Comparison of ENCODE assay signal across 8 cellular contexts in the genomic region with DNA sequence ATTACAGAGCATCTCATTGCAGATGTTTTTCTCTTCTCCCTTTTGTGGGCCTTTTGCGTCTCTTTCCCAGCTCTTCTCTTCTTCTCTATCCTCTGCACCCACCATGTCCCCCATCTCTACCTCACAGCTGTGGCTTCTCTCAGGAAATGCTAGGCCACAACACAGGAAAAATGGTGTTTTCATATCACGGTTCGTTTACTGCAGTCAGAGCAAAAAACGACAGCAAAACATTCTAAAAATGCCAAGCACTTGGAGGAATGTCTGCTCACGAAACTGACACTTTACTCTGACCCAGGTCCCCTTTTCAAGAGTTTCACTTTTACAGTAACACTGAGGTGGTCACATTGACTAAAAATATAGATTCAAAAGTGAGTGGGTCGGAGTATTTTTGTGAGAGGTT.
DNase-seq lines count a peak whose midpoint lies in the region; ATAC-seq and TF ChIP-seq lines count a peak whose summit lies in the region.

No MANE protein-coding gene starts in this region.

- H3K36me3 ChIP-seq in KMS-11 (ENCODE audit: insufficient read depth) = no peaks in the 10 kb centered on the region

- no peak overlapping the region for H2AFZ ChIP-seq in KMS-11 (ENCODE audit: low read depth)

- no peak overlapping the region for H3K4me3 ChIP-seq in KMS-11 (IDR thresholded peaks at IDR 0.05; ENCODE audit: insufficient read depth, low read depth, low read length)

- ATAC-seq in GM18520 (IDR thresholded peaks at IDR 0.05; ENCODE audit: unreplicated experiment) (peak; percentile 91), GM21786 (IDR thresholded peaks at IDR 0.05; ENCODE audit: unreplicated experiment) (peak; percentile 93), SK-N-SH treated with all-trans-retinoic acid at 6 μM for 48 hours (no peak)

- H3K79me2 ChIP-seq in KMS-11 (ENCODE audit: insufficient read depth, low read depth) = no peaks in the 10 kb centered on the region

- no peaks in the 10 kb centered on the region for H3K27me3 ChIP-seq in KMS-11 (ENCODE audit: insufficient read depth, low read depth)

- H3K27me3 Mint-ChIP-seq in mesothelial cell of epicardium (ENCODE audit: low read depth) = no peaks in the 10 kb centered on the region

- in situ Hi-C loops in ACHN (cut with HindIII; ENCODE audit: low pct_ligation_motif_present, low pct_unique_long_range_greater_than_20kb, low sequenced_read_pairs) = no loop called here

- H3K27ac Mint-ChIP-seq in mesothelial cell of epicardium = peak overlapping the region; percentile 94

- DNase-seq in mesothelial cell of epicardium (ENCODE audit: low spot score in 2 of 2, unreplicated experiment in 2 of 2) (no peak), ACHN (no peak), HPDE6-E6E7 (ENCODE audit: extremely low spot score) (no peak)
- DNase-seq in activated effector memory CD4-positive, alpha-beta T cell treated with anti-CD3 and anti-CD28 coated beads, Interleukin-2, amount 50 U/mL, for 16 hours = no peak

- peak overlapping the region; percentile 54 for H3K4me2 ChIP-seq in KMS-11

- peaks cover 69% of the 10 kb centered on the region for H3K4me1 Mint-ChIP-seq in mesothelial cell of epicardium

- H4K20me1 ChIP-seq in KMS-11 (ENCODE audit: insufficient read depth) = no peaks in the 10 kb centered on the region

- no peaks in the 10 kb centered on the region for H3K9me3 Mint-ChIP-seq in mesothelial cell of epicardium

- no peak overlapping the region for H3K4me3 Mint-ChIP-seq in mesothelial cell of epicardium

- peak overlapping the region; percentile 22; the same call in 1 of the 2 replicates for H3K9ac ChIP-seq in KMS-11

- peaks cover 22% of the 10 kb centered on the region for H3K4me1 ChIP-seq in KMS-11 (ENCODE audit: low read depth, poor library complexity, severe bottlenecking)

- peak overlapping the region; percentile 19; the same call in 1 of the 2 replicates for H3K27ac ChIP-seq in KMS-11

- H3K36me3 Mint-ChIP-seq in mesothelial cell of epicardium = no peaks in the 10 kb centered on the region

- TF ChIP-seq CTCF in KMS-11 (conservative IDR thresholded peaks at IDR 0.05; ENCODE audit: low read depth, low read length) (no peak), mesothelial cell of epicardium (IDR thresholded peaks at IDR 0.05; ENCODE audit: unreplicated experiment) (no peak)

TF ChIP-seq in SK-N-SH treated with all-trans-retinoic acid at 6 μM for 48 hours, 23 proteins besides CTCF, POLR2A, EP300 and RAD21:
- TF ChIP-seq PPARA (CRISPR knock-in tag; IDR thresholded peaks at IDR 0.05; ENCODE audit: borderline replicate concordance) (no peak), TCF4 (CRISPR knock-in tag; IDR thresholded peaks at IDR 0.05; ENCODE audit: borderline replicate concordance) (no peak), BACH2 (CRISPR knock-in tag; IDR thresholded peaks at IDR 0.05; ENCODE audit: borderline replicate concordance) (no peak), RARB (CRISPR knock-in tag; IDR thresholded peaks at IDR 0.05) (no peak)
- TF ChIP-seq, protein P1, sequence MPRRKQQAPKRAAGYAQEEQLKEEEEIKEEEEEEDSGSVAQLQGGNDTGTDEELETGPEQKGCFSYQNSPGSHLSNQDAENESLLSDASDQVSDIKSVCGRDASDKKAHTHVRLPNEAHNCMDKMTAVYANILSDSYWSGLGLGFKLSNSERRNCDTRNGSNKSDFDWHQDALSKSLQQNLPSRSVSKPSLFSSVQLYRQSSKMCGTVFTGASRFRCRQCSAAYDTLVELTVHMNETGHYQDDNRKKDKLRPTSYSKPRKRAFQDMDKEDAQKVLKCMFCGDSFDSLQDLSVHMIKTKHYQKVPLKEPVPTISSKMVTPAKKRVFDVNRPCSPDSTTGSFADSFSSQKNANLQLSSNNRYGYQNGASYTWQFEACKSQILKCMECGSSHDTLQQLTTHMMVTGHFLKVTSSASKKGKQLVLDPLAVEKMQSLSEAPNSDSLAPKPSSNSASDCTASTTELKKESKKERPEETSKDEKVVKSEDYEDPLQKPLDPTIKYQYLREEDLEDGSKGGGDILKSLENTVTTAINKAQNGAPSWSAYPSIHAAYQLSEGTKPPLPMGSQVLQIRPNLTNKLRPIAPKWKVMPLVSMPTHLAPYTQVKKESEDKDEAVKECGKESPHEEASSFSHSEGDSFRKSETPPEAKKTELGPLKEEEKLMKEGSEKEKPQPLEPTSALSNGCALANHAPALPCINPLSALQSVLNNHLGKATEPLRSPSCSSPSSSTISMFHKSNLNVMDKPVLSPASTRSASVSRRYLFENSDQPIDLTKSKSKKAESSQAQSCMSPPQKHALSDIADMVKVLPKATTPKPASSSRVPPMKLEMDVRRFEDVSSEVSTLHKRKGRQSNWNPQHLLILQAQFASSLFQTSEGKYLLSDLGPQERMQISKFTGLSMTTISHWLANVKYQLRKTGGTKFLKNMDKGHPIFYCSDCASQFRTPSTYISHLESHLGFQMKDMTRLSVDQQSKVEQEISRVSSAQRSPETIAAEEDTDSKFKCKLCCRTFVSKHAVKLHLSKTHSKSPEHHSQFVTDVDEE (CRISPR knock-in tag; IDR thresholded peaks at IDR 0.05) = no peak
